Comparison of ENCODE assay signal across 10 cellular contexts in genomic region chr6:148203970-148204369, GRCh38.
A peak's percentile ranks its signal among the peaks of the same experiment; 100 is the strongest.
DNase-seq lines count a peak whose midpoint lies in the region; ATAC-seq and TF ChIP-seq lines count a peak whose summit lies in the region.
"Had no signal": no experiment of that assay in that cellular context is flagged by ENCODE, and none has a peak within 500 bp of the region (broad histone marks: within the 10 kb centered on the region; RNA-seq: fewer than 3 reads in every experiment).

No MANE protein-coding gene starts in this region.

- no TSS peak for BruUV-seq in Caco-2 (replicated peaks; lab: Mats Ljungman, UMichigan)

- H3K9me2 ChIP-seq in GM23338 (ENCODE audit: insufficient read depth), result no peaks in the 10 kb centered on the region

- H3K4me1 ChIP-seq in GM23338 (ENCODE audit: insufficient read depth) (peaks cover 7% of the 10 kb centered on the region; the same call in 1 of the 2 replicates), Caco-2 (no peaks in the 10 kb centered on the region)

- H3K4me2 ChIP-seq in GM23338, result no peak overlapping the region

- peaks cover 82% of the 10 kb centered on the region for H3K27me3 Mint-ChIP-seq in activated T-cell treated with anti-CD3 and anti-CD28 coated beads, Interleukin-2, amount 50 U/mL, for 24 hours
- peaks cover 18 to 44% of the 10 kb centered on the region in 2 donors for H3K27me3 Mint-ChIP-seq in natural killer cell treated with Interleukin-12 subunit alpha and Interleukin-12 subunit beta and Interleukin-15 and Interleukin-18, amount 100 ng/mL, for 72 hours
- peaks cover 3% of the 10 kb centered on the region for H3K27me3 Mint-ChIP-seq in GM23338 (ENCODE audit: insufficient read depth, low read depth, poor library complexity)
- H3K27me3 Mint-ChIP-seq in Caco-2 (ENCODE audit: insufficient read depth, unreplicated experiment), result no peaks in the 10 kb centered on the region

- DNase-seq in NCI-H526 (lab: John Stamatoyannopoulos, UW), result peak; percentile 92 to 93
- peak; percentile 64 for DNase-seq in activated T-cell treated with anti-CD3 and anti-CD28 coated beads, Interleukin-2, amount 50 U/mL, for 24 hours
- no peak for DNase-seq in natural killer cell treated with Interleukin-12 subunit alpha and Interleukin-12 subunit beta and Interleukin-15 and Interleukin-18, amount 100 ng/mL, for 72 hours (ENCODE audit: low spot score)
- no peak for DNase-seq in GM23338 (ENCODE audit: low spot score)
- no peak for DNase-seq in Caco-2
- no peak for DNase-seq in NCI-H146 treated with DMSO at 0.1 percent for 48 hours (lab: John Stamatoyannopoulos, UW; ENCODE audit: unreplicated experiment)

- CTCF ChIA-PET in Caco-2 (lab: Charles Lee), result no interaction called here

- H3K27ac Mint-ChIP-seq in activated T-cell treated with anti-CD3 and anti-CD28 coated beads, Interleukin-2, amount 50 U/mL, for 24 hours, result peak overlapping the region; percentile 91
- H3K27ac Mint-ChIP-seq in natural killer cell treated with Interleukin-12 subunit alpha and Interleukin-12 subunit beta and Interleukin-15 and Interleukin-18, amount 100 ng/mL, for 72 hours, result peak overlapping the region; percentile 58 to 59
- H3K27ac Mint-ChIP-seq in GM23338 (no peak overlapping the region), Caco-2 (ENCODE audit: unreplicated experiment) (no peak overlapping the region)

- no peaks in the 10 kb centered on the region for H3K79me2 ChIP-seq in GM23338 (replicated peaks; ENCODE audit: insufficient read depth)

- intact Hi-C loops in Caco-2 (cut with micrococcal nuclease; ENCODE audit: unreplicated experiment), result no loop called here

- no peaks in the 10 kb centered on the region for H3K9me3 ChIP-seq in Caco-2

- peaks cover 43% of the 10 kb centered on the region for H3K4me1 Mint-ChIP-seq in activated T-cell treated with anti-CD3 and anti-CD28 coated beads, Interleukin-2, amount 50 U/mL, for 24 hours (ENCODE audit: low read depth)
- peaks cover 12 to 23% of the 10 kb centered on the region in 2 donors for H3K4me1 Mint-ChIP-seq in natural killer cell treated with Interleukin-12 subunit alpha and Interleukin-12 subunit beta and Interleukin-15 and Interleukin-18, amount 100 ng/mL, for 72 hours (ENCODE audit: low read depth in 2 of 2)
- peaks cover 12% of the 10 kb centered on the region; the same call in 2 of the 3 replicates for H3K4me1 Mint-ChIP-seq in GM23338
- H3K4me1 Mint-ChIP-seq in Caco-2 (ENCODE audit: low read depth, unreplicated experiment), result peaks cover 7% of the 10 kb centered on the region

- H3K27ac ChIP-seq in GM23338 (ENCODE audit: low read depth), result no peak overlapping the region
- H3K27ac ChIP-seq: SK-N-MC had no signal

- H4K20me1 ChIP-seq in GM23338 (replicated peaks; ENCODE audit: insufficient read depth), result no peaks in the 10 kb centered on the region

- H3K27me3 ChIP-seq in GM23338 (ENCODE audit: insufficient read depth), result no peaks in the 10 kb centered on the region
- H3K27me3 ChIP-seq in Caco-2 (replicated peaks; ENCODE audit: control insufficient read depth, insufficient read depth, low read length), result no peaks in the 10 kb centered on the region

- H3K36me3 ChIP-seq in GM23338 (ENCODE audit: insufficient read depth) (no peaks in the 10 kb centered on the region), Caco-2 (ENCODE audit: control insufficient read depth, insufficient read depth, low read length) (no peaks in the 10 kb centered on the region)

- no peak overlapping the region for H2AFZ ChIP-seq in GM23338

- TF ChIP-seq CTCF in GM23338 (conservative IDR thresholded peaks at IDR 0.05; ENCODE audit: low read depth in 2 of 2), result no peak
- TF ChIP-seq CTCF in Caco-2 (IDR thresholded peaks at IDR 0.05; ENCODE audit: insufficient read depth in 1 of 2, low read depth in 1 of 2, low read length in 1 of 2, severe bottlenecking in 1 of 2, unreplicated experiment in 1 of 2), result no peak

- peak; percentile 98 for ATAC-seq in GM18508 (IDR thresholded peaks at IDR 0.05; ENCODE audit: insufficient read depth, unreplicated experiment)
- peak; percentile 100 for ATAC-seq in HG02763 (IDR thresholded peaks at IDR 0.05; ENCODE audit: unreplicated experiment)
- peak; percentile 84 to 91 for ATAC-seq in natural killer cell treated with Interleukin-12 subunit alpha and Interleukin-12 subunit beta and Interleukin-15 and Interleukin-18, amount 100 ng/mL, for 72 hours
- ATAC-seq in GM23338, result no peak

- H3K36me3 Mint-ChIP-seq in activated T-cell treated with anti-CD3 and anti-CD28 coated beads, Interleukin-2, amount 50 U/mL, for 24 hours (ENCODE audit: low read depth), result no peaks in the 10 kb centered on the region
- peaks cover 17% of the 10 kb centered on the region for H3K36me3 Mint-ChIP-seq in natural killer cell treated with Interleukin-12 subunit alpha and Interleukin-12 subunit beta and Interleukin-15 and Interleukin-18, amount 100 ng/mL, for 72 hours
- H3K36me3 Mint-ChIP-seq in GM23338 (ENCODE audit: low read depth), result no peaks in the 10 kb centered on the region
- no peaks in the 10 kb centered on the region for H3K36me3 Mint-ChIP-seq in Caco-2 (ENCODE audit: insufficient read depth, unreplicated experiment)

- no peak overlapping the region for H3K4me3 Mint-ChIP-seq in activated T-cell treated with anti-CD3 and anti-CD28 coated beads, Interleukin-2, amount 50 U/mL, for 24 hours
- peak overlapping the region; percentile 48 for H3K4me3 Mint-ChIP-seq in natural killer cell treated with Interleukin-12 subunit alpha and Interleukin-12 subunit beta and Interleukin-15 and Interleukin-18, amount 100 ng/mL, for 72 hours
- H3K4me3 Mint-ChIP-seq in GM23338, result no peak overlapping the region
- no peak overlapping the region for H3K4me3 Mint-ChIP-seq in Caco-2 (ENCODE audit: unreplicated experiment)
- H3K4me3 Mint-ChIP-seq: neural crest cell had no signal

- H3K4me3 ChIP-seq in GM23338 (no peak overlapping the region), Caco-2 (ENCODE audit: low read depth, low read length) (no peak overlapping the region)
- H3K4me3 ChIP-seq: SK-N-MC had no signal

- no peaks in the 10 kb centered on the region for H3F3A ChIP-seq in GM23338 (replicated peaks; ENCODE audit: low read depth)

- POLR2A ChIA-PET in Caco-2 (lab: Charles Lee), result no interaction called here

- H3K9me3 Mint-ChIP-seq in activated T-cell treated with anti-CD3 and anti-CD28 coated beads, Interleukin-2, amount 50 U/mL, for 24 hours, result peaks cover 3% of the 10 kb centered on the region
- H3K9me3 Mint-ChIP-seq in natural killer cell treated with Interleukin-12 subunit alpha and Interleukin-12 subunit beta and Interleukin-15 and Interleukin-18, amount 100 ng/mL, for 72 hours, result peaks cover 7% of the 10 kb centered on the region
- H3K9me3 Mint-ChIP-seq in GM23338 (no peaks in the 10 kb centered on the region), Caco-2 (ENCODE audit: unreplicated experiment) (no peaks in the 10 kb centered on the region)
- H3K9me3 Mint-ChIP-seq: neural crest cell had no signal

TF ChIP-seq in GM23338, 12 proteins besides CTCF, POLR2A, EP300 and RAD21 (continues in another document):
- TF ChIP-seq NANOG (IDR thresholded peaks at IDR 0.05; ENCODE audit: borderline replicate concordance) (no peak), STAT1 (IDR thresholded peaks at IDR 0.05; ENCODE audit: unreplicated experiment) (no peak), ZNF331 (CRISPR knock-in tag; IDR thresholded peaks at IDR 0.05; ENCODE audit: low read depth) (no peak), ZNF114 (CRISPR knock-in tag; IDR thresholded peaks at IDR 0.05) (no peak), POLR2AphosphoS5 (IDR thresholded peaks at IDR 0.05; ENCODE audit: low read depth) (no peak), CREB1 (CRISPR knock-in tag; IDR thresholded peaks at IDR 0.05; ENCODE audit: low read depth) (no peak), JUNB (IDR thresholded peaks at IDR 0.05; ENCODE audit: unreplicated experiment) (no peak), EZH2phosphoT487 (IDR thresholded peaks at IDR 0.05; ENCODE audit: unreplicated experiment) (no peak), REST (IDR thresholded peaks at IDR 0.05; ENCODE audit: unreplicated experiment) (no peak), EZH2 (IDR thresholded peaks at IDR 0.05; ENCODE audit: low read depth, unreplicated experiment) (no peak)
- TF ChIP-seq, protein P1, sequence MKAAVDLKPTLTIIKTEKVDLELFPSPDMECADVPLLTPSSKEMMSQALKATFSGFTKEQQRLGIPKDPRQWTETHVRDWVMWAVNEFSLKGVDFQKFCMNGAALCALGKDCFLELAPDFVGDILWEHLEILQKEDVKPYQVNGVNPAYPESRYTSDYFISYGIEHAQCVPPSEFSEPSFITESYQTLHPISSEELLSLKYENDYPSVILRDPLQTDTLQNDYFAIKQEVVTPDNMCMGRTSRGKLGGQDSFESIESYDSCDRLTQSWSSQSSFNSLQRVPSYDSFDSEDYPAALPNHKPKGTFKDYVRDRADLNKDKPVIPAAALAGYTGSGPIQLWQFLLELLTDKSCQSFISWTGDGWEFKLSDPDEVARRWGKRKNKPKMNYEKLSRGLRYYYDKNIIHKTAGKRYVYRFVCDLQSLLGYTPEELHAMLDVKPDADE (IDR thresholded peaks at IDR 0.05), result no peak

Comparison
In these comparisons a context has a peak if more than half of its experiments do, and no peak if none do; other contexts are left out.
1. DNase-seq: peak in NCI-H526 (2 of 2) and activated T-cell treated with anti-CD3 and anti-CD28 coated beads, Interleukin-2, amount 50 U/mL, for 24 hours (single experiment); none in natural killer cell treated with Interleukin-12 subunit alpha and Interleukin-12 subunit beta and Interleukin-15 and Interleukin-18, amount 100 ng/mL, for 72 hours (single experiment), GM23338 (single experiment), Caco-2 (0 of 2) and NCI-H146 treated with DMSO at 0.1 percent for 48 hours (single experiment).
2. H3K27ac Mint-ChIP-seq: peak in activated T-cell treated with anti-CD3 and anti-CD28 coated beads, Interleukin-2, amount 50 U/mL, for 24 hours (single experiment) and natural killer cell treated with Interleukin-12 subunit alpha and Interleukin-12 subunit beta and Interleukin-15 and Interleukin-18, amount 100 ng/mL, for 72 hours (2 of 2); none in GM23338 (single experiment) and Caco-2 (single experiment).